In the genomic region with DNA sequence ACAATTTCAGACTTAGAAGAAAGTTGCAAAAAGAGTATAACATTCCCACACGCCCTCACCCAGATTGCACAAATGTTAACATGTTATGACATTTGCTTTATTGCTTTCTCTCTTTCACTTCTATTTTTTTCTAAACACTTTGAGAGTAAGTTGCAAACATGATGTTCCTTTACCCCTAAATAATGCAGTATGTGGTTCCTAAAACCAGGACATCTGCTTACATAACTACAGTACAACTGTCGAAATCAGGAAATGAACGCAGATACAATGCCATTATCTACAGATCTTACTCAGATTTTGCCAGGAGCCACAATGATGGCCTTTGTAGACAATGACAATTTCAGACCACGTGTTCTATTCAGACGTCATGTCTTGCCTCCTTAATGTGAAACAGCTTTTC, we compare ENCODE assay signal across 10 cellular contexts. TPM values are rescaled to one million over a fixed set of nuclear protein-coding genes. Genes with fewer than 3 reads are reported as not detected.
DNase-seq lines count a peak whose midpoint lies in the region; ATAC-seq and TF ChIP-seq lines count a peak whose summit lies in the region.
"Had no signal": no experiment of that assay in that cellular context is flagged by ENCODE, and none has a peak within 500 bp of the region (broad histone marks: within the 10 kb centered on the region; RNA-seq: fewer than 3 reads in every experiment).

No MANE protein-coding gene starts in this region.

- no peak for DNase-seq in stimulated activated naive CD8-positive, alpha-beta T cell treated with anti-CD3 and anti-CD28 coated beads, Interleukin-15, amount 100 ng/mL, for 72 hours
- DNase-seq in stimulated activated naive CD8-positive, alpha-beta T cell treated with anti-CD3 and anti-CD28 coated beads, Interleukin-15, Interleukin-2, amounts not matched to agents 100 U/mL and 50 U/mL, for 24 hours = no peak
- DNase-seq in SKM-1 treated with dmso at 0.1 percent for 144 hours (lab: John Stamatoyannopoulos, UW; ENCODE audit: unreplicated experiment) (peak; percentile 86), left ventricle myocardium superior (no peak), COLO668 (lab: John Stamatoyannopoulos, UW; ENCODE audit: unreplicated experiment) (no peak), neural progenitor cell (ENCODE audit: low spot score) (no peak), glutamatergic neuron (no peak)
- DNase-seq: DMS79 treated with DMSO at 0.1 percent for 48 hours had no signal

- H3K4me1 ChIP-seq in neural progenitor cell = peaks cover 13% of the 10 kb centered on the region

- no peaks in the 10 kb centered on the region for H3K9me3 Mint-ChIP-seq in stimulated activated naive CD8-positive, alpha-beta T cell treated with anti-CD3 and anti-CD28 coated beads, Interleukin-15, amount 100 ng/mL, for 72 hours
- H3K9me3 Mint-ChIP-seq in neural progenitor cell = no peaks in the 10 kb centered on the region
- peaks cover 5% of the 10 kb centered on the region for H3K9me3 Mint-ChIP-seq in glutamatergic neuron (ENCODE audit: unreplicated experiment)

- no peak overlapping the region for H3K4me2 ChIP-seq in neural progenitor cell

- no peak overlapping the region for H3K4me3 ChIP-seq in neural progenitor cell

- no peak overlapping the region for H3K27ac ChIP-seq in neural progenitor cell

- H3K9me3 ChIP-seq in neural progenitor cell (ENCODE audit: low read depth) = no peaks in the 10 kb centered on the region

- H4K20me1 ChIP-seq in neural progenitor cell (ENCODE audit: low read depth) = no peaks in the 10 kb centered on the region

- peak; percentile 68 for ATAC-seq in stimulated activated naive CD8-positive, alpha-beta T cell treated with anti-CD3 and anti-CD28 coated beads, Interleukin-15, amount 100 ng/mL, for 72 hours
- ATAC-seq in stimulated activated naive CD8-positive, alpha-beta T cell treated with anti-CD3 and anti-CD28 coated beads, Interleukin-15, Interleukin-2, amounts not matched to agents 100 U/mL and 50 U/mL, for 24 hours = no peak
- ATAC-seq in left ventricle myocardium superior (peak; percentile 53), HG03565 (IDR thresholded peaks at IDR 0.05; ENCODE audit: unreplicated experiment) (no peak)

- no peaks in the 10 kb centered on the region for H3K79me2 ChIP-seq in neural progenitor cell (ENCODE audit: low read depth)

- no peak for TF ChIP-seq CTCF in neural progenitor cell (IDR thresholded peaks at IDR 0.05)
- no peak for TF ChIP-seq CTCF in glutamatergic neuron (IDR thresholded peaks at IDR 0.05; ENCODE audit: partially characterized antibody, unreplicated experiment)

- no peak overlapping the region for H3K4me3 Mint-ChIP-seq in stimulated activated naive CD8-positive, alpha-beta T cell treated with anti-CD3 and anti-CD28 coated beads, Interleukin-15, amount 100 ng/mL, for 72 hours
- H3K4me3 Mint-ChIP-seq in neural progenitor cell = no peak overlapping the region
- no peak overlapping the region for H3K4me3 Mint-ChIP-seq in glutamatergic neuron (ENCODE audit: unreplicated experiment)
- H3K4me3 Mint-ChIP-seq: activated naive CD8-positive, alpha-beta T cell had no signal

- peaks cover 54% of the 10 kb centered on the region for H3K4me1 Mint-ChIP-seq in stimulated activated naive CD8-positive, alpha-beta T cell treated with anti-CD3 and anti-CD28 coated beads, Interleukin-15, amount 100 ng/mL, for 72 hours
- H3K4me1 Mint-ChIP-seq in neural progenitor cell (peaks cover 34% of the 10 kb centered on the region), glutamatergic neuron (ENCODE audit: low read depth, unreplicated experiment) (peaks cover 4% of the 10 kb centered on the region)

- no peak overlapping the region for H3K9ac ChIP-seq in neural progenitor cell

- no peaks in the 10 kb centered on the region for H3K27me3 ChIP-seq in neural progenitor cell

- peaks cover 16% of the 10 kb centered on the region for H3K27me3 Mint-ChIP-seq in stimulated activated naive CD8-positive, alpha-beta T cell treated with anti-CD3 and anti-CD28 coated beads, Interleukin-15, amount 100 ng/mL, for 72 hours
- H3K27me3 Mint-ChIP-seq in neural progenitor cell (ENCODE audit: insufficient read depth, low read depth) (peaks cover 12% of the 10 kb centered on the region), glutamatergic neuron (ENCODE audit: unreplicated experiment) (peaks cover 7% of the 10 kb centered on the region)

- H3K36me3 Mint-ChIP-seq in neural progenitor cell (no peaks in the 10 kb centered on the region), glutamatergic neuron (ENCODE audit: unreplicated experiment) (peaks cover 9% of the 10 kb centered on the region)

- no peak overlapping the region for H2AFZ ChIP-seq in neural progenitor cell (replicated peaks)

- no peaks in the 10 kb centered on the region for H3F3A ChIP-seq in neural progenitor cell (ENCODE audit: low read depth)

- H3K36me3 ChIP-seq in neural progenitor cell = no peaks in the 10 kb centered on the region

- intact Hi-C loops in left ventricle myocardium superior (cut with micrococcal nuclease) = no loop called here

- no peak overlapping the region for H3K27ac Mint-ChIP-seq in stimulated activated naive CD8-positive, alpha-beta T cell treated with anti-CD3 and anti-CD28 coated beads, Interleukin-15, amount 100 ng/mL, for 72 hours
- H3K27ac Mint-ChIP-seq in neural progenitor cell (no peak overlapping the region), glutamatergic neuron (ENCODE audit: unreplicated experiment) (no peak overlapping the region)
- H3K27ac Mint-ChIP-seq: activated naive CD8-positive, alpha-beta T cell had no signal

RNA-seq across cellular contexts. Expression of a gene that starts 22.4 kb away (rescaled TPM):
- total RNA-seq in left ventricle myocardium superior (8.7 TPM), neural progenitor cell (ENCODE audit: low replicate concordance) (0.22 and 0.25 TPM in 2 replicates), glutamatergic neuron (ENCODE audit: unreplicated experiment) (not detected)

RNA-seq across cellular contexts. Expression of a gene that starts 48.1 kb away (rescaled TPM):
- total RNA-seq in left ventricle myocardium superior = 95.6 TPM
- total RNA-seq in neural progenitor cell (ENCODE audit: low replicate concordance) = 1.6 and 2.3 TPM in 2 replicates
- 0.64 TPM for total RNA-seq in glutamatergic neuron (ENCODE audit: unreplicated experiment)

Comparison
In these comparisons a context has a peak if more than half of its experiments do, and no peak if none do; other contexts are left out.
1. ATAC-seq: peak in stimulated activated naive CD8-positive, alpha-beta T cell treated with anti-CD3 and anti-CD28 coated beads, Interleukin-15, amount 100 ng/mL, for 72 hours (single experiment) and left ventricle myocardium superior (single experiment); none in stimulated activated naive CD8-positive, alpha-beta T cell treated with anti-CD3 and anti-CD28 coated beads, Interleukin-15, Interleukin-2, amounts not matched to agents 100 U/mL and 50 U/mL, for 24 hours (single experiment) and HG03565 (single experiment).
2. RNA of a gene that starts 48.1 kb away (total RNA-seq): 95.6 TPM in left ventricle myocardium superior (single experiment); 1.6 to 2.3 TPM in neural progenitor cell and 0.64 TPM in glutamatergic neuron (single experiment); every median in the first group is over 10 times any median in the second.